Comparison of ENCODE assay signal across 8 cellular contexts in the genomic region with DNA sequence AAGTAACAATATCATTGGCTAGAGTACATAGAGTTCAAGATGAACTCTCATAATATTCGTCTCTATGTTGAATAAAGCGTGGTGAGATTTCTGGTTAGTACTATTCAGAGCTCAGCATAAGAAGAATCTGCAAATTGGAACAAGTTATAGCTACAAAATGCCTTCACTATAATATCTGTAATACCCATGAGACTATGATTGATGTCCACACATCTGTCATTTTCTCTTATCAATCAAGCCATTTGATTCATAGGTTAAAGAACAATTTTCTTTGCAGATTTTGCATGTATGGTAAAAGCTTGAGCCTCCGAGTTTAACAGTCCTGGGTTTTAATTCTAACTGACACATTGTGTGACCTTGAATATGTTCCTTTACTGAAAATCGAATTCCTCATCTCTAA. TPM values are rescaled to one million over a fixed set of nuclear protein-coding genes. Genes with fewer than 3 reads are reported as not detected.
DNase-seq lines count a peak whose midpoint lies in the region; ATAC-seq and TF ChIP-seq lines count a peak whose summit lies in the region.

No MANE protein-coding gene starts in this region.

- no peak overlapping the region for H3K27ac ChIP-seq in subcutaneous abdominal adipose tissue (ENCODE audit: low read depth, low read length)

- peaks cover 0 to 34% (median 27%) of the 10 kb centered on the region in 5 donors for H3K4me1 ChIP-seq in subcutaneous abdominal adipose tissue (ENCODE audit: control insufficient read depth in 5 of 5, insufficient read depth in 5 of 5, low read length in 5 of 5)

- H3K36me3 Mint-ChIP-seq in activated T-cell treated with anti-CD3 and anti-CD28 coated beads, Interleukin-2, amount 50 U/mL, for 72 hours (ENCODE audit: insufficient read depth in 2 of 2), result peaks cover 0 to 13% of the 10 kb centered on the region in 2 donors

- H3K27ac Mint-ChIP-seq in activated T-cell treated with anti-CD3 and anti-CD28 coated beads, Interleukin-2, amount 50 U/mL, for 72 hours, result peak overlapping the region; percentile 99

- no peaks in the 10 kb centered on the region for H3K36me3 ChIP-seq in subcutaneous abdominal adipose tissue (ENCODE audit: control insufficient read depth in 5 of 5, insufficient read depth in 5 of 5, low read length in 5 of 5)

- no peaks in the 10 kb centered on the region for H3K27me3 ChIP-seq in subcutaneous abdominal adipose tissue (ENCODE audit: control insufficient read depth in 5 of 5, insufficient read depth in 4 of 5, low read length in 5 of 5)

- peak overlapping the region; percentile 84 for H3K4me3 ChIP-seq in WI38 (ENCODE audit: low read depth, low read length)
- H3K4me3 ChIP-seq in foreskin fibroblast (ENCODE audit: low read depth in 1 of 2, low read length in 2 of 2), result peak overlapping the region; percentile 72 to 94
- H3K4me3 ChIP-seq in subcutaneous abdominal adipose tissue (ENCODE audit: low read depth in 1 of 5, low read length in 5 of 5), result peak overlapping the region in 3 of 5 donors; percentile 96 to 100 (median 100)

- ATAC-seq in activated T-cell treated with anti-CD3 and anti-CD28 coated beads, Interleukin-2, amount 50 U/mL, for 72 hours (replicated peaks in 1 of 2), result no peak

- H3K4me1 Mint-ChIP-seq in activated T-cell treated with anti-CD3 and anti-CD28 coated beads, Interleukin-2, amount 50 U/mL, for 72 hours (ENCODE audit: low read depth), result peaks cover 45% of the 10 kb centered on the region

- no peak for TF ChIP-seq CTCF in WI38 (IDR thresholded peaks at IDR 0.05; ENCODE audit: low read depth, low read length)
- no peak for TF ChIP-seq CTCF in foreskin fibroblast (IDR thresholded peaks at IDR 0.05; ENCODE audit: low read depth, low read length)

- no peak for DNase-seq in activated T-cell treated with anti-CD3 and anti-CD28 coated beads, Interleukin-2, amount 50 U/mL, for 72 hours
- DNase-seq in activated T-cell treated with anti-CD3 and anti-CD28 coated beads for 4 hours (no peak), foreskin fibroblast (no peak), Kasumi-1 (lab: John Stamatoyannopoulos, UW) (no peak), cortex of kidney (lab: John Stamatoyannopoulos, UW) (no peak), RPMI8226 (no peak)

- H3K9ac ChIP-seq in subcutaneous abdominal adipose tissue (ENCODE audit: low read length in 5 of 5), result peak overlapping the region in 3 of 5 donors; percentile 87 to 93 (median 91)

- H3K27me3 Mint-ChIP-seq in activated T-cell treated with anti-CD3 and anti-CD28 coated beads, Interleukin-2, amount 50 U/mL, for 72 hours (ENCODE audit: low read depth), result no peaks in the 10 kb centered on the region

- no peaks in the 10 kb centered on the region for H3K9me3 ChIP-seq in subcutaneous abdominal adipose tissue (ENCODE audit: control insufficient read depth in 5 of 5, low read length in 5 of 5)

- no peaks in the 10 kb centered on the region for H3K9me3 Mint-ChIP-seq in activated T-cell treated with anti-CD3 and anti-CD28 coated beads, Interleukin-2, amount 50 U/mL, for 72 hours

- H3K4me3 Mint-ChIP-seq in activated T-cell treated with anti-CD3 and anti-CD28 coated beads, Interleukin-2, amount 50 U/mL, for 72 hours, result peak overlapping the region; percentile 87 to 94

RNA-seq across cellular contexts. Expression of gene SOCS4, which starts 1.4 kb away (rescaled TPM):
- total RNA-seq in activated T-cell treated with anti-CD3 and anti-CD28 coated beads, Interleukin-2, amount 50 U/mL, for 72 hours, result 10 to 100 TPM; 25.9 to 27.0 TPM

RNA-seq across cellular contexts. Expression of gene WDHD1, which starts 1.6 kb away (rescaled TPM):
- total RNA-seq in activated T-cell treated with anti-CD3 and anti-CD28 coated beads, Interleukin-2, amount 50 U/mL, for 72 hours, result 10 to 100 TPM; 43.7 to 50.7 TPM

RNA-seq across cellular contexts. Expression of gene MAPK1IP1L, which starts 23.0 kb away (rescaled TPM):
- total RNA-seq in activated T-cell treated with anti-CD3 and anti-CD28 coated beads, Interleukin-2, amount 50 U/mL, for 72 hours, result 10 to 100 TPM; 90.9 to 91.4 TPM
